Comparison of ENCODE assay signal across 10 cellular contexts in the genomic region with DNA sequence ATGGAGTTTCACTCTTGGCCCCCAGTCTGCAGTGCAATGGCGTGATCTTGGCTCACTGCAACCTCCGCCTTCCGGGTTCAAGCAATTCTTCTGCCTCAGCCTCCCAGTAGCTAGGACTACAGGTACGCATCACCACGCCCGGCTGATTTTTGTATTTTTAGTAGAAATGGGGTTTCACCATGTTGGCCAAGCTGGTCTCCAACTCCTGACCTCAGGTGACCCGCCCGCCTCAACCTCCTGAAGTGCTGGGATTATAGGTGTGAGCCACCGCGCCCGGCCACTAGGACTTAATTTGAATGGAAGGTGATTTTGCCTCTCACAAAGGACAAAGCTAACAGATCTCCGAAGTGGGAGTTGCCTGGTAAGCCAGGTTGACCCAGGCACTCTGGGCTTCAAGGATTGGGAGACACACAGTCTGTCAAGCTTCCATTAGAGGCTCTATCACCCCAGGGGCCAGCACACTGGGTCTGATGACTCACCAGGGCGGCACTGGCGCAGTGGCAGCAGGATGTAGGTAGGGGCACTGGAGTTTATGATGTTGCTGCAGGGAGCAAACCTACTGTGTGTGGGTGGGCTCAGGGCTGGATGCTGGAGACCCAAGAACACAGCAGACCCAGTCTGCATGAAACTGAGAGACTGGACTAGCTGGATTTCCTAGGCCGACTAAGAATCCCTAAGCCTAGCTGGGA. TPM values are rescaled to one million over a fixed set of nuclear protein-coding genes. Genes with fewer than 3 reads are reported as not detected.
DNase-seq lines count a peak whose midpoint lies in the region; ATAC-seq and TF ChIP-seq lines count a peak whose summit lies in the region.
"Had no signal": no experiment of that assay in that cellular context is flagged by ENCODE, and none has a peak within 500 bp of the region (broad histone marks: within the 10 kb centered on the region; RNA-seq: fewer than 3 reads in every experiment).

No MANE protein-coding gene starts in this region.

- H2BK15ac ChIP-seq in mesenchymal stem cell (ENCODE audit: low read depth, poor library complexity, severe bottlenecking) = peak overlapping the region; percentile 26

- H3K4me3 ChIP-seq in A673 (ENCODE audit: low read depth, low read length, poor library complexity, severe bottlenecking) = no peak overlapping the region
- H3K4me3 ChIP-seq in GM23248 = peak overlapping the region; percentile 64; the same call in 1 of the 2 replicates
- no peak overlapping the region for H3K4me3 ChIP-seq in mesenchymal stem cell (ENCODE audit: insufficient read depth in 1 of 2, low read depth in 1 of 2, low read length in 2 of 2)

- H2AK5ac ChIP-seq in mesenchymal stem cell (ENCODE audit: low read length, severe bottlenecking) = peak overlapping the region; percentile 54

- no peaks in the 10 kb centered on the region for H3K9me3 ChIP-seq in A673 (ENCODE audit: low read depth, low read length, poor library complexity, severe bottlenecking)
- no peaks in the 10 kb centered on the region for H3K9me3 ChIP-seq in GM23248 (ENCODE audit: low read depth)
- H3K9me3 ChIP-seq in mesenchymal stem cell (ENCODE audit: control insufficient read depth, low read length) = no peaks in the 10 kb centered on the region
- H3K9me3 ChIP-seq: vagina had no signal

- 90 to 93% methylated on average over 15 of the region's 15 CpGs for WGBS in GM23248 (ENCODE audit: low coverage in 1 of 2, low lambda C conversion rate in 2 of 2, missing lambda C conversion rate in 2 of 2), 2 experiments
- 83% methylated on average over 15 of the region's 15 CpGs for WGBS in mesenchymal stem cell

- peak overlapping the region; percentile 99 for H4K8ac ChIP-seq in mesenchymal stem cell (ENCODE audit: low read length)

- H2BK120ac ChIP-seq in mesenchymal stem cell (ENCODE audit: low read depth, low read length) = peak overlapping the region; percentile 56

- H3K4me3 Mint-ChIP-seq in activated CD4-positive, alpha-beta memory T cell treated with anti-CD3 and anti-CD28 coated beads, Interleukin-2, amount 10 ng/mL, durations not matched to agents 7 days and 5 days = no peak overlapping the region

- H3K4me1 ChIP-seq in A673 (ENCODE audit: insufficient read depth, low read length, poor library complexity, severe bottlenecking) = peaks cover 21% of the 10 kb centered on the region
- peaks cover 28% of the 10 kb centered on the region for H3K4me1 ChIP-seq in GM23248 (ENCODE audit: insufficient read depth)
- H3K4me1 ChIP-seq in mesenchymal stem cell (ENCODE audit: control insufficient read depth, insufficient read depth, low read depth, low read length) = peaks cover 14% of the 10 kb centered on the region

- H3K18ac ChIP-seq in mesenchymal stem cell (ENCODE audit: low read depth in 1 of 2, low read length in 2 of 2) = peak overlapping the region; percentile 85 to 92

- H3K9ac ChIP-seq in GM23248 = peak overlapping the region; percentile 87
- no peak overlapping the region for H3K9ac ChIP-seq in mesenchymal stem cell (ENCODE audit: low read length)

- H3K9me2 ChIP-seq in GM23248 (ENCODE audit: insufficient read depth) = no peaks in the 10 kb centered on the region

- in situ Hi-C loops in GM23248 (cut with MboI) = no loop called here

- POLR2A ChIA-PET in A673 (lab: Charles Lee; ENCODE audit: low non-redundant PET) = no interaction called here
- POLR2A ChIA-PET in activated CD4-positive, alpha-beta memory T cell treated with anti-CD3 and anti-CD28 coated beads, Interleukin-2, amount 10 ng/mL, durations not matched to agents 7 days and 5 days (lab: Charles Lee) = no interaction called here

- no peaks in the 10 kb centered on the region for H3K27me3 ChIP-seq in A673 (replicated peaks; ENCODE audit: insufficient read depth, low read depth, low read length, poor library complexity)
- no peaks in the 10 kb centered on the region for H3K27me3 ChIP-seq in GM23248 (replicated peaks; ENCODE audit: insufficient read depth)
- H3K27me3 ChIP-seq in mesenchymal stem cell (ENCODE audit: control insufficient read depth in 1 of 2, insufficient read depth in 1 of 2, low read length in 2 of 2) = no peaks in the 10 kb centered on the region
- H3K27me3 ChIP-seq: vagina had no signal

- no peak overlapping the region for H2BK5ac ChIP-seq in mesenchymal stem cell (ENCODE audit: low read depth, low read length, poor library complexity, severe bottlenecking)

- no peaks in the 10 kb centered on the region for H3K9me3 Mint-ChIP-seq in activated CD4-positive, alpha-beta memory T cell treated with anti-CD3 and anti-CD28 coated beads, Interleukin-2, amount 10 ng/mL, durations not matched to agents 7 days and 5 days

- H2BK12ac ChIP-seq in mesenchymal stem cell (ENCODE audit: low read length in 2 of 2) = peak overlapping the region; percentile 73 to 97

- peaks cover 7% of the 10 kb centered on the region; the same call in 1 of the 2 replicates for H3K79me2 ChIP-seq in GM23248 (ENCODE audit: insufficient read depth)

- no peaks in the 10 kb centered on the region for H3K79me1 ChIP-seq in mesenchymal stem cell (replicated peaks; ENCODE audit: low read length, poor library complexity, severe bottlenecking)

- H3K27ac Mint-ChIP-seq in activated CD4-positive, alpha-beta memory T cell treated with anti-CD3 and anti-CD28 coated beads, Interleukin-2, amount 10 ng/mL, durations not matched to agents 7 days and 5 days = no peak overlapping the region

- CTCF ChIA-PET in A673 (lab: Charles Lee) = no interaction called here
- CTCF ChIA-PET in activated CD4-positive, alpha-beta memory T cell treated with anti-CD3 and anti-CD28 coated beads, Interleukin-2, amount 10 ng/mL, durations not matched to agents 7 days and 5 days (lab: Charles Lee) = interaction anchor here (1.5 kb wide), 1 partner anchor 46 kb away, joined by 3 read pairs; no protein-coding TSS in a partner anchor

- H2AFZ ChIP-seq in GM23248 (peak overlapping the region; percentile 32; the same call in 1 of the 2 replicates), mesenchymal stem cell (ENCODE audit: low read depth, low read length) (no peak overlapping the region)

- H3K4me2 ChIP-seq in GM23248 (ENCODE audit: unreplicated experiment) = peak overlapping the region; percentile 89
- H3K4me2 ChIP-seq in mesenchymal stem cell (ENCODE audit: low read length, poor library complexity, severe bottlenecking) = no peak overlapping the region

- H3K4ac ChIP-seq in mesenchymal stem cell (ENCODE audit: low read depth in 1 of 2, low read length in 2 of 2) = peak overlapping the region; percentile 64 to 94

- H3K14ac ChIP-seq in mesenchymal stem cell (ENCODE audit: low read length in 2 of 2) = peak overlapping the region in 1 of 2 experiments; percentile 50

- TF ChIP-seq CTCF in A673 (conservative IDR thresholded peaks at IDR 0.05; ENCODE audit: low read depth, low read length) (no peak), omental fat pad (IDR thresholded peaks at IDR 0.05) (no peak)

- BruUV-seq in A673 (replicated peaks; lab: Mats Ljungman, UMichigan) = no TSS peak

- H3K23ac ChIP-seq in mesenchymal stem cell (ENCODE audit: low read length in 2 of 2) = no peak overlapping the region

- H3K4me1 Mint-ChIP-seq in activated CD4-positive, alpha-beta memory T cell treated with anti-CD3 and anti-CD28 coated beads, Interleukin-2, amount 10 ng/mL, durations not matched to agents 7 days and 5 days = peaks cover 21% of the 10 kb centered on the region

- H4K20me1 ChIP-seq in GM23248 (ENCODE audit: insufficient read depth) = no peaks in the 10 kb centered on the region

- no peak overlapping the region for H3K27ac ChIP-seq in A673 (ENCODE audit: low read depth, low read length, poor library complexity, severe bottlenecking)
- H3K27ac ChIP-seq in GM23248 = peak overlapping the region; percentile 99
- H3K27ac ChIP-seq in mesenchymal stem cell (ENCODE audit: low read length, poor library complexity, severe bottlenecking) = peak overlapping the region; percentile 95

- ATAC-seq in omental fat pad (ENCODE audit: low FRiP score) (no peak), HG03108 (IDR thresholded peaks at IDR 0.05; ENCODE audit: unreplicated experiment) (no peak)

- no peaks in the 10 kb centered on the region for H3K36me3 Mint-ChIP-seq in activated CD4-positive, alpha-beta memory T cell treated with anti-CD3 and anti-CD28 coated beads, Interleukin-2, amount 10 ng/mL, durations not matched to agents 7 days and 5 days (ENCODE audit: low read depth)

- H3K36me3 ChIP-seq in A673 (ENCODE audit: insufficient read depth, low read length, poor library complexity, severe bottlenecking) = no peaks in the 10 kb centered on the region
- no peaks in the 10 kb centered on the region for H3K36me3 ChIP-seq in GM23248 (ENCODE audit: low read depth)
- no peaks in the 10 kb centered on the region for H3K36me3 ChIP-seq in mesenchymal stem cell (ENCODE audit: control insufficient read depth in 1 of 2, insufficient read depth in 2 of 2, low read depth in 1 of 2, low read length in 2 of 2)
- H3K36me3 ChIP-seq: vagina had no signal

- H3F3A ChIP-seq in GM23248 (ENCODE audit: insufficient read depth) = peaks cover 13% of the 10 kb centered on the region

- intact Hi-C loops in A673 (cut with micrococcal nuclease; ENCODE audit: unreplicated experiment) = no loop called here

- H3K27me3 Mint-ChIP-seq in activated CD4-positive, alpha-beta memory T cell treated with anti-CD3 and anti-CD28 coated beads, Interleukin-2, amount 10 ng/mL, durations not matched to agents 7 days and 5 days = peaks cover 4% of the 10 kb centered on the region

- peak overlapping the region; percentile 96 for H4K91ac ChIP-seq in mesenchymal stem cell (ENCODE audit: low read length)

- DNase-seq in A673 (ENCODE audit: low spot score) (peak; percentile 43), GM23248 (no peak), mesenchymal stem cell (no peak), omental fat pad (ENCODE audit: low spot score) (no peak), middle frontal gyrus (ENCODE audit: extremely low spot score, low spot score) (no peak), iPS-NIHi11 (ENCODE audit: low spot score) (no peak)
- peak; percentile 20 for DNase-seq in activated CD4-positive, alpha-beta memory T cell treated with anti-CD3 and anti-CD28 coated beads, Interleukin-2, amount 10 ng/mL, durations not matched to agents 7 days and 5 days

RNA-seq across cellular contexts. Expression of a gene that starts 17.8 kb away (rescaled TPM):
- total RNA-seq in A673 (2021) = 0.45 and 1.2 TPM in 2 replicates
- 0.63 and 1.4 TPM in 2 replicates for total RNA-seq in GM23248 (2014; rRNA removed; shearing (Covaris generic))
- 0.85 and 1.0 TPM in 2 replicates for polyA plus RNA-seq in GM23248 (2016; fragmentation: Nextera tagmentation; extraction: Ambion mirVana)
- under 1 TPM; 0.15 to 0.45 TPM for total RNA-seq in activated CD4-positive, alpha-beta memory T cell treated with anti-CD3 and anti-CD28 coated beads, Interleukin-2, amount 10 ng/mL, durations not matched to agents 7 days and 5 days
- polyA plus RNA-seq in mesenchymal stem cell (2013, experiment 1 of 2) = 2.1 TPM
- 2.0 TPM for polyA plus RNA-seq in mesenchymal stem cell (2013, experiment 2 of 2)
- total RNA-seq in omental fat pad = 1 to 10 TPM; 3.5 to 8.4 (median 6.2) TPM

RNA-seq across cellular contexts. Expression of a gene that starts 22.8 kb away (rescaled TPM):
- total RNA-seq in A673 (2021) (not detected in 2 replicates), omental fat pad (100 to 1,000 TPM in 1 of 4 donors, 10 to 100 TPM in 3; 12.7 to 119 (median 15.6) TPM)
- not detected in 2 replicates for total RNA-seq in GM23248 (2014; rRNA removed; shearing (Covaris generic))
- not detected in 2 replicates for polyA plus RNA-seq in GM23248 (2016; fragmentation: Nextera tagmentation; extraction: Ambion mirVana)
- not detected for total RNA-seq in activated CD4-positive, alpha-beta memory T cell treated with anti-CD3 and anti-CD28 coated beads, Interleukin-2, amount 10 ng/mL, durations not matched to agents 7 days and 5 days
- polyA plus RNA-seq in mesenchymal stem cell (2013, experiment 1 of 2) = not detected
- polyA plus RNA-seq in mesenchymal stem cell (2013, experiment 2 of 2) = not detected
- total RNA-seq: vagina had no signal
- polyA plus RNA-seq: neural cell had no signal

RNA-seq across cellular contexts. Expression of a gene that starts 38.8 kb away (rescaled TPM):
- total RNA-seq in A673 (2021) = 408 and 425 TPM in 2 replicates
- 69.0 and 86.6 TPM in 2 replicates for total RNA-seq in GM23248 (2014; rRNA removed; shearing (Covaris generic))
- polyA plus RNA-seq in GM23248 (2016; fragmentation: Nextera tagmentation; extraction: Ambion mirVana) = 462 and 471 TPM in 2 replicates
- total RNA-seq in activated CD4-positive, alpha-beta memory T cell treated with anti-CD3 and anti-CD28 coated beads, Interleukin-2, amount 10 ng/mL, durations not matched to agents 7 days and 5 days = 100 to 1,000 TPM; 204 to 210 TPM
- polyA plus RNA-seq in mesenchymal stem cell (2013, experiment 1 of 2) = 291 TPM
- polyA plus RNA-seq in mesenchymal stem cell (2013, experiment 2 of 2) = 297 TPM
- 100 to 1,000 TPM in 1 of 4 donors, 10 to 100 TPM in 3; 57.8 to 136 (median 75.5) TPM for total RNA-seq in omental fat pad

RNA-seq across cellular contexts. Expression of a gene that starts 46.4 kb away (rescaled TPM):
- total RNA-seq in A673 (2021) (66.1 and 68.2 TPM in 2 replicates), omental fat pad (10 to 100 TPM; 22.5 to 43.2 (median 28.7) TPM)
- total RNA-seq in GM23248 (2014; rRNA removed; shearing (Covaris generic)) = 27.3 and 29.3 TPM in 2 replicates
- 25.8 and 27.0 TPM in 2 replicates for polyA plus RNA-seq in GM23248 (2016; fragmentation: Nextera tagmentation; extraction: Ambion mirVana)
- 10 to 100 TPM; 51.2 to 52.0 TPM for total RNA-seq in activated CD4-positive, alpha-beta memory T cell treated with anti-CD3 and anti-CD28 coated beads, Interleukin-2, amount 10 ng/mL, durations not matched to agents 7 days and 5 days
- 15.8 TPM for polyA plus RNA-seq in mesenchymal stem cell (2013, experiment 1 of 2)
- polyA plus RNA-seq in mesenchymal stem cell (2013, experiment 2 of 2) = 15.7 TPM

Comparison
In these comparisons a context has a peak if more than half of its experiments do, and no peak if none do; other contexts are left out.
1. DNase-seq: peak in A673 (single experiment) and activated CD4-positive, alpha-beta memory T cell treated with anti-CD3 and anti-CD28 coated beads, Interleukin-2, amount 10 ng/mL, durations not matched to agents 7 days and 5 days (single experiment); none in GM23248 (single experiment), mesenchymal stem cell (single experiment), omental fat pad (single experiment), middle frontal gyrus (single experiment) and iPS-NIHi11 (single experiment).
2. RNA of a gene that starts 22.8 kb away (total RNA-seq): 12.7 to 119 TPM in omental fat pad; not detected in A673, not detected in GM23248 and not detected in activated CD4-positive, alpha-beta memory T cell treated with anti-CD3 and anti-CD28 coated beads, Interleukin-2, amount 10 ng/mL, durations not matched to agents 7 days and 5 days; every median in the first group is over 10 times any median in the second.